Comparison of ENCODE assay signal across 22 cellular contexts in the genomic region with DNA sequence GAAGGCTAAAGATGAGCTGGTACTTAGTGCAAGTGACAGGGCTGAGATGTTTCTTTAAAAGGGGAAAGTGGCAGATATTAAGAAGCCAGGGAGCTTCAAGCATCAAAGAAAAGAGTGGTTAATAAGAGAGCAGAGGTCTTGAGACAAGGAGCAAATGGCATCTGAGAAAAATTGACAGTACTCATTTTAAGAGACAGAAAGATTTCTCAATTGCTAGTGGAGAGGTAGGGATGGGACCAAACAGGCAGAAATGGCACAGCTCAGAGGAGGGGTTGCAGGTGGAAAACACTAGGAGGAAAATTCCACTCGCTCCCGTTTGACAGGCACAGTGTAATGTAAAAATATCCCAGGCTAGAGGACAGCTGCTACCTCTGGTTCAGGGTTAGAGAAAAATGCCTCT.
"Had no signal": no experiment of that assay in that cellular context is flagged by ENCODE, and none has a peak within 500 bp of the region (broad histone marks: within the 10 kb centered on the region; RNA-seq: fewer than 3 reads in every experiment).

No MANE protein-coding gene starts in this region.

- H3K4me1 Mint-ChIP-seq: immature natural killer cell, mesothelial cell of epicardium had no signal

- H3K79me2 ChIP-seq: hepatocyte had no signal

- H3K4me2 ChIP-seq: hepatocyte had no signal

- H2AFZ ChIP-seq: hepatocyte had no signal

- H3K4me3 ChIP-seq: coronary artery, dorsolateral prefrontal cortex, esophagus muscularis mucosa, gastroesophageal sphincter, heart left ventricle, hepatocyte, left lung, lower lobe of right lung, mucosa of descending colon had no signal

- DNase-seq: dermis blood vessel endothelial cell; dorsolateral prefrontal cortex; effector CD4-positive, alpha-beta T cell; effector memory CD4-positive, alpha-beta T cell; foreskin keratinocyte; heart left ventricle; hypothalamus; immature natural killer cell; islet precursor cell; kidney; kidney glomerular epithelial cell; left colon; left lung; left ventricle myocardium superior; lower lobe of right lung; mesenchymal stem cell; mucosa of descending colon had no signal

- ATAC-seq: foreskin keratinocyte, gastroesophageal sphincter, heart left ventricle, left colon, left lung, left ventricle myocardium superior, lower lobe of right lung, mucosa of descending colon had no signal

- H3K9me3 ChIP-seq: esophagus muscularis mucosa, gastroesophageal sphincter, heart left ventricle, left lung, lower lobe of right lung, mucosa of descending colon had no signal

- H3K4me3 Mint-ChIP-seq: immature natural killer cell, mesothelial cell of epicardium had no signal

- H3K4me1 ChIP-seq: esophagus muscularis mucosa, foreskin keratinocyte, gastroesophageal sphincter, heart left ventricle, left lung, lower lobe of right lung had no signal

- H3K36me3 Mint-ChIP-seq: immature natural killer cell, mesothelial cell of epicardium had no signal

- H3K27ac Mint-ChIP-seq: immature natural killer cell, mesothelial cell of epicardium had no signal

- H3K27me3 ChIP-seq: dorsolateral prefrontal cortex, esophagus muscularis mucosa, foreskin keratinocyte, gastroesophageal sphincter, heart left ventricle, hepatocyte, left lung had no signal

- H3K9me3 Mint-ChIP-seq: mesothelial cell of epicardium had no signal

- H3K36me3 ChIP-seq: esophagus muscularis mucosa, gastroesophageal sphincter, heart left ventricle, left lung, lower lobe of right lung had no signal

- H3K27ac ChIP-seq: coronary artery, dorsolateral prefrontal cortex, esophagus muscularis mucosa, foreskin keratinocyte, gastroesophageal sphincter, heart left ventricle, hepatocyte, left lung, lower lobe of right lung had no signal
